9 cellular contexts compared by ENCODE assay signal in the genomic region with DNA sequence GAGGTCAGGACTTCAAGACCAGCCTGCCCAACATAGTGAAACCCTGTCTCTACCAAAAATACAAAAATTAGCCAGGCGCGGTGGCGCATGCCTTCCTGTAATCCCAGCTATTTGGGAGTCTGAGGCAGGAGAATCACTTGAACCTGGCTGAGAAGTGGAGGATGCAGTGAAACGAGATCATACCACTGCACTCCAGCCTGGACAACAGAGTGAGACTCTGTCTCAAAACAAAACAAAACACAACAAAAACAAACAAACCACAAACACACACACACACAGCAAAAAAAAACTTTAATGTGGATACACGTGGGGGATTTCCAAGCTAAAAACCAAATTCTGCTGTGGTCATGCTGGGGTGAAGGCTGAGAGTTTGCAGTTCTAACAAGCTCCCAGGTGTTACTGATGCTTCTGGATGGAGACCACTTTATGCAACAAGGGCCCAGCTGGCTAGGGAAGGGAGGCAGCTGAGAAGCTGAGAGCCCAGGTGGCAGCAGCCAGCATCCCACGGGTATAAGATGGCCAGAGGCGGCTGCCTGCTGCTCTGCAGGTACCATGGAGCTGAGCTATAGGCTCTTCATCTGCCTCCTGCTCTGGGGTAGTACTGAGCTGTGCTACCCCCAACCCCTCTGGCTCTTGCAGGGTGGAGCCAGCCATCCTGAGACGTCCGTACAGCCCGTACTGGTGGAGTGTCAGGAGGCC. TPM values are rescaled to one million over a fixed set of nuclear protein-coding genes. Genes with fewer than 3 reads are reported as not detected.
DNase-seq lines count a peak whose midpoint lies in the region; ATAC-seq lines count a peak whose summit lies in the region.
"Had no signal": no experiment of that assay in that cellular context is flagged by ENCODE, and none has a peak within 500 bp of the region (broad histone marks: within the 10 kb centered on the region; RNA-seq: fewer than 3 reads in every experiment).

A gene (plus strand): TSS at position 538 of the 699 bp plus-strand sequence. CDS start 15 bp downstream, at position 553.

- peak; percentile 56 for ATAC-seq in GM19372 (IDR thresholded peaks at IDR 0.05; ENCODE audit: low read depth, unreplicated experiment)
- no peak for ATAC-seq in esophagus mucosa

- peak; percentile 10 for DNase-seq in COLO668 (lab: John Stamatoyannopoulos, UW; ENCODE audit: unreplicated experiment)
- peak; percentile 65 for DNase-seq in NCI-H2107 treated with DMSO at 0.1 percent for 48 hours (lab: John Stamatoyannopoulos, UW; ENCODE audit: unreplicated experiment)
- no peak for DNase-seq in D341Med (ENCODE audit: low spot score)
- DNase-seq in effector CD8-positive, alpha-beta T cell (lab: John Stamatoyannopoulos, UW) = no peak
- DNase-seq in AG08396 (ENCODE audit: low spot score) = no peak
- no peak for DNase-seq in middle frontal gyrus (ENCODE audit: extremely low spot score, low spot score)
- DNase-seq: NCI-H2227 treated with DMSO at 0.1 percent for 48 hours had no signal

RNA-seq across cellular contexts. Expression of the gene that starts here (rescaled TPM):
- total RNA-seq in esophagus mucosa = 19.8 TPM

Comparison
In these comparisons a context has a peak if more than half of its experiments do, and no peak if none do; other contexts are left out.
1. DNase-seq: peak in COLO668 (single experiment) and NCI-H2107 treated with DMSO at 0.1 percent for 48 hours (single experiment); none in D341Med (single experiment), effector CD8-positive, alpha-beta T cell (single experiment), AG08396 (single experiment) and middle frontal gyrus (single experiment).